ENCODE assay signal across 10 cellular contexts in genomic region chr10:70614364-70614763, GRCh38. TPM values are rescaled to one million over a fixed set of nuclear protein-coding genes. Genes with fewer than 3 reads are reported as not detected.
"Had no signal": no experiment of that assay in that cellular context is flagged by ENCODE, and none has a peak within 500 bp of the region (broad histone marks: within the 10 kb centered on the region; RNA-seq: fewer than 3 reads in every experiment).

No MANE protein-coding gene starts in this region.

RNA-seq across cellular contexts. Expression of gene PRF1, which starts 11.8 kb away (rescaled TPM):
- total RNA-seq: chondrocyte, dermis blood vessel endothelial cell, endothelial cell of umbilical vein, fibroblast of lung, fibroblast of villous mesenchyme, glomerular endothelial cell had no signal
- polyA plus RNA-seq: endothelial cell of umbilical vein, fibroblast of lung had no signal

RNA-seq across cellular contexts. Expression of gene ADAMTS14, which starts 57.9 kb away (rescaled TPM):
- total RNA-seq: activated CD4-positive, alpha-beta memory T cell treated with anti-CD3 and anti-CD28 coated beads, Interleukin-2, amount 10 ng/mL, durations not matched to agents 7 days and 5 days; activated CD4-positive, alpha-beta T cell treated with anti-CD3 and anti-CD28 coated beads for 36 hours; activated CD4-positive, alpha-beta T cell treated with anti-CD3 and anti-CD28 coated beads, Interleukin-2, amount 10 ng/mL, durations not matched to agents 7 days and 5 days; endothelial cell of umbilical vein; T-helper 17 cell had no signal
- polyA plus RNA-seq: endothelial cell of umbilical vein had no signal
